In the genomic region with DNA sequence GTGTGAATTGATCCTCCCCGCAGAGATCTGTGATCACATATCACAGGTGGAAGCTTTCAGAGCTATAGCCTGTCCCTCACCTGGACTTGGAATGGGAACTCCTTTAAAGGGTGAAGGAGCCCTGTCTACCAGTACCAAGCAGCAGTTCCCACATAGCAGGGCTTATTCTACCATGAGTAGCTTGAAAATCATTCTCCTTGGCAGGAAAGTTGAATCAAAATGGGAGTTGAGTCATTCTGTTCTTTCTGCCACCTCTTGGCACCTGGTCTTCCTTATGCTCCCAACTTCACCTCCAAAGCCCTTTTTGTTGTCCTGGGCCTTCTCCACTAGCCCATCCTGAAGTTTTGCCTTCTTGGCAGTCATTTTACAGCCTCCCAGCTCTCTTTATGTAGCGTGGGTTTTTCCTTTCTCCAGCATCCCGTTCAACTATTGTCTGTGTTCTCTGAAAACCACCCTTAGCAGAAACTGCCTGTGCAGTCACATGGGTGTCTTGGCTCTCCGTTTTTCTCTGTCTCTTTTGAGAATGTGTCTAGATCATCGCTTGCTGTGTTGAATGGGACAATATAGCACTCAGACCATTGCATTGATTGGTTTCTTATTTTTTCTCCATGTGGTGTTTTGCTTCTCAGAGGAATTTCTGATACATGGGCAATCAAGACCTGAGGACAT, we compare ENCODE assay signal across 16 cellular contexts.
A peak's percentile ranks its signal among the peaks of the same experiment; 100 is the strongest.
DNase-seq lines count a peak whose midpoint lies in the region; ATAC-seq and TF ChIP-seq lines count a peak whose summit lies in the region.
"Had no signal": no experiment of that assay in that cellular context is flagged by ENCODE, and none has a peak within 500 bp of the region (broad histone marks: within the 10 kb centered on the region; RNA-seq: fewer than 3 reads in every experiment).

No MANE protein-coding gene starts in this region.

- no peak overlapping the region for H3K27ac Mint-ChIP-seq in activated T-helper 17 cell treated with anti-CD3 and anti-CD28 coated beads, Interleukin-2, amount 50 U/mL, for 72 hours
- peak overlapping the region; percentile 28 for H3K27ac Mint-ChIP-seq in glutamatergic neuron (ENCODE audit: unreplicated experiment)

- H3K4me3 ChIP-seq in BLaER1: no peak overlapping the region
- H3K4me3 ChIP-seq: adrenal gland, gastroesophageal sphincter had no signal

- CTCF ChIA-PET in GM10248 (lab: Yijun Ruan, JAX): interaction anchor here (1.0 to 1.4 kb wide), 3 partner anchors 15 to 183 kb away, joined by 3 read pairs; no protein-coding TSS in a partner anchor

- H3K4me3 Mint-ChIP-seq in activated T-helper 17 cell treated with anti-CD3 and anti-CD28 coated beads, Interleukin-2, amount 50 U/mL, for 72 hours: no peak overlapping the region
- H3K4me3 Mint-ChIP-seq in glutamatergic neuron (ENCODE audit: unreplicated experiment): peak overlapping the region; percentile 31

- H3K36me3 ChIP-seq in BLaER1: no peaks in the 10 kb centered on the region
- H3K36me3 ChIP-seq: adrenal gland, gastroesophageal sphincter had no signal

- H3K36me3 Mint-ChIP-seq in activated T-helper 17 cell treated with anti-CD3 and anti-CD28 coated beads, Interleukin-2, amount 50 U/mL, for 72 hours (ENCODE audit: low read depth): no peaks in the 10 kb centered on the region
- H3K36me3 Mint-ChIP-seq in glutamatergic neuron (ENCODE audit: unreplicated experiment): peaks cover 3% of the 10 kb centered on the region

- no peaks in the 10 kb centered on the region for H3K27me3 ChIP-seq in BLaER1
- H3K27me3 ChIP-seq: adrenal gland, gastroesophageal sphincter had no signal

- peaks cover 25% of the 10 kb centered on the region for H3K4me1 Mint-ChIP-seq in activated T-helper 17 cell treated with anti-CD3 and anti-CD28 coated beads, Interleukin-2, amount 50 U/mL, for 72 hours
- H3K4me1 Mint-ChIP-seq in glutamatergic neuron (ENCODE audit: low read depth, unreplicated experiment): peaks cover 57% of the 10 kb centered on the region

- no peaks in the 10 kb centered on the region for H3K9me3 Mint-ChIP-seq in activated T-helper 17 cell treated with anti-CD3 and anti-CD28 coated beads, Interleukin-2, amount 50 U/mL, for 72 hours
- peaks cover 9% of the 10 kb centered on the region for H3K9me3 Mint-ChIP-seq in glutamatergic neuron (ENCODE audit: unreplicated experiment)

- H3K9ac ChIP-seq in BLaER1: no peak overlapping the region

- H4K20me1 ChIP-seq in BLaER1: no peaks in the 10 kb centered on the region

- H3K27me3 Mint-ChIP-seq in activated T-helper 17 cell treated with anti-CD3 and anti-CD28 coated beads, Interleukin-2, amount 50 U/mL, for 72 hours: no peaks in the 10 kb centered on the region
- no peaks in the 10 kb centered on the region for H3K27me3 Mint-ChIP-seq in glutamatergic neuron (ENCODE audit: unreplicated experiment)

- ATAC-seq in activated T-helper 17 cell treated with anti-CD3 and anti-CD28 coated beads, Interleukin-2, amount 50 U/mL, for 72 hours (replicated peaks): peak; percentile 42
- ATAC-seq in HG03439 (IDR thresholded peaks at IDR 0.05; ENCODE audit: unreplicated experiment) (no peak), GM18909 (IDR thresholded peaks at IDR 0.05; ENCODE audit: poor library complexity, unreplicated experiment) (no peak)
- ATAC-seq: gastroesophageal sphincter had no signal

- H3K4me2 ChIP-seq in BLaER1: peak overlapping the region; percentile 87

- no peak overlapping the region for H3K27ac ChIP-seq in BLaER1
- H3K27ac ChIP-seq: adrenal gland, gastroesophageal sphincter had no signal

- POLR2A ChIA-PET in GM10248 (lab: Yijun Ruan, JAX): no interaction called here

- TF ChIP-seq CTCF in glutamatergic neuron (IDR thresholded peaks at IDR 0.05; ENCODE audit: partially characterized antibody, unreplicated experiment): no peak
- TF ChIP-seq CTCF in GM10248 (IDR thresholded peaks at IDR 0.05; ENCODE audit: control extremely low read depth, extremely low read depth, low read depth, missing control alignments): no peak

- DNase-seq in glutamatergic neuron: no peak
- peak; percentile 96 for DNase-seq in pons (ENCODE audit: low spot score)
- DNase-seq in GM10248 (ENCODE audit: extremely low spot score): no peak
- no peak for DNase-seq in T-helper 2 cell
- DNase-seq: activated CD4-positive, alpha-beta T cell treated with anti-CD3 and anti-CD28 coated beads, Interleukin-2, amount 50 U/mL, for 48 hours; adrenal gland; Caco-2; effector CD4-positive, alpha-beta T cell; kidney; SHP77 treated with DMSO at 0.1 percent for 48 hours; T1000 had no signal

- peaks cover 59% of the 10 kb centered on the region for H3K4me1 ChIP-seq in BLaER1

- no peaks in the 10 kb centered on the region for H3K9me3 ChIP-seq in BLaER1
- H3K9me3 ChIP-seq: adrenal gland, Caco-2, gastroesophageal sphincter had no signal
